Comparison of ENCODE assay signal across 8 cellular contexts in genomic region chr20:2006452-2007381, GRCh38. TPM values are rescaled to one million over a fixed set of nuclear protein-coding genes. Genes with fewer than 3 reads are reported as not detected.
DNase-seq lines count a peak whose midpoint lies in the region; ATAC-seq, FAIRE-seq and TF ChIP-seq lines count a peak whose summit lies in the region.

No MANE protein-coding gene starts in this region.

- H3K9me1 ChIP-seq in keratinocyte (ENCODE audit: control insufficient read depth, extremely low read depth, insufficient read depth, low read length) = no peaks in the 10 kb centered on the region

- FAIRE-seq in A549 (lab: Jason Lieb, UNC) (no peak), keratinocyte (lab: Jason Lieb, UNC) (no peak)

- POLR2A ChIA-PET in A549 (lab: Yijun Ruan, JAX) = interaction anchor here (0.8 kb wide), 1 partner anchor 96 kb away, joined by 3 read pairs; no protein-coding TSS in a partner anchor

- DNase-seq in A549 (ENCODE audit: low read depth in 1 of 2, low spot score in 1 of 2) = peak in 1 of 2 experiments; percentile 50
- peak; percentile 41 for DNase-seq in Daoy (ENCODE audit: low read depth)
- peak; percentile 27 for DNase-seq in NCI-H1694 treated with DMSO at 0.1 percent for 48 hours (lab: John Stamatoyannopoulos, UW)
- DNase-seq in activated naive CD4-positive, alpha-beta T cell treated with anti-CD3 and anti-CD28 coated beads, Interleukin-2, amount 10 ng/mL, durations not matched to agents 7 days and 5 days = peak; percentile 52
- DNase-seq in keratinocyte (ENCODE audit: low read depth, low spot score) = no peak
- peak; percentile 41 for DNase-seq in stimulated activated naive CD8-positive, alpha-beta T cell treated with anti-CD3 and anti-CD28 coated beads, Interleukin-15, Interleukin-2, amounts not matched to agents 100 U/mL and 50 U/mL, for 24 hours

- H3K4me3 ChIP-seq in A549 = no peak overlapping the region
- H3K4me3 ChIP-seq in keratinocyte (ENCODE audit: control insufficient read depth in 2 of 3, extremely low read depth in 1 of 3, insufficient read depth in 2 of 3, low read depth in 1 of 3, low read length in 3 of 3) = no peak overlapping the region

- no peak for TF ChIP-seq EP300 in A549 (IDR thresholded peaks at IDR 0.05)

- H2AFZ ChIP-seq in keratinocyte (ENCODE audit: control insufficient read depth, low read length) = no peak overlapping the region

- H3K4me1 ChIP-seq in A549 (no peaks in the 10 kb centered on the region), keratinocyte (ENCODE audit: control insufficient read depth, extremely low read depth, insufficient read depth, low read length) (no peaks in the 10 kb centered on the region)

- no peak overlapping the region for H3K27ac Mint-ChIP-seq in activated naive CD4-positive, alpha-beta T cell treated with anti-CD3 and anti-CD28 coated beads, Interleukin-2, amount 10 ng/mL, durations not matched to agents 7 days and 5 days

- dilution Hi-C loops in keratinocyte (cut with MboI; ENCODE audit: extremely low pct_ligation_motif_present, low sequenced_read_pairs) = no loop called here

- CTCF ChIA-PET in A549 (lab: Yijun Ruan, JAX) = interaction anchor here (0.7 to 6.9 kb wide), 56 partner anchors 9 to 451 kb away, joined by 3 to 100 read pairs (median 4); partner anchors contain the start of genes PDYN and STK35
- CTCF ChIA-PET in activated naive CD4-positive, alpha-beta T cell treated with anti-CD3 and anti-CD28 coated beads, Interleukin-2, amount 10 ng/mL, durations not matched to agents 7 days and 5 days (lab: Charles Lee) = interaction anchor here (0.6 to 5.3 kb wide), 22 partner anchors 14 to 445 kb away, joined by 3 to 72 read pairs (median 4); no protein-coding TSS in a partner anchor

- TF ChIP-seq RAD21 in A549 (conservative IDR thresholded peaks at IDR 0.05 in 1 of 2, IDR thresholded peaks at IDR 0.05 in 1 of 2) = peak; percentile 56 to 63

- H3K27me3 ChIP-seq in keratinocyte (ENCODE audit: control insufficient read depth, extremely low read depth, insufficient read depth, low read length) = peaks cover 18% of the 10 kb centered on the region

- H3K4me1 Mint-ChIP-seq in activated naive CD4-positive, alpha-beta T cell treated with anti-CD3 and anti-CD28 coated beads, Interleukin-2, amount 10 ng/mL, durations not matched to agents 7 days and 5 days = no peaks in the 10 kb centered on the region

- H3K27me3 Mint-ChIP-seq in activated naive CD4-positive, alpha-beta T cell treated with anti-CD3 and anti-CD28 coated beads, Interleukin-2, amount 10 ng/mL, durations not matched to agents 7 days and 5 days = peaks cover 17% of the 10 kb centered on the region

- no peak overlapping the region for H3K9ac ChIP-seq in keratinocyte (ENCODE audit: control insufficient read depth, extremely low read depth, insufficient read depth, low read length)

- no peaks in the 10 kb centered on the region for H4K20me1 ChIP-seq in keratinocyte (ENCODE audit: control insufficient read depth, extremely low read depth, insufficient read depth, low read length)

- ATAC-seq in A549 (peak; percentile 49 to 87; a peak in 4 of 6 replicates), HG03432 (IDR thresholded peaks at IDR 0.05; ENCODE audit: unreplicated experiment) (no peak), HG02571 (IDR thresholded peaks at IDR 0.05; ENCODE audit: unreplicated experiment) (no peak)
- no peak for ATAC-seq in stimulated activated naive CD8-positive, alpha-beta T cell treated with anti-CD3 and anti-CD28 coated beads, Interleukin-15, Interleukin-2, amounts not matched to agents 100 U/mL and 50 U/mL, for 24 hours

- no peaks in the 10 kb centered on the region for H3K36me3 Mint-ChIP-seq in activated naive CD4-positive, alpha-beta T cell treated with anti-CD3 and anti-CD28 coated beads, Interleukin-2, amount 10 ng/mL, durations not matched to agents 7 days and 5 days

- no peak for TF ChIP-seq POLR2A in A549 (IDR thresholded peaks at IDR 0.05; ENCODE audit: low read length)

- H3K27ac ChIP-seq in A549 (no peak overlapping the region), keratinocyte (ENCODE audit: control insufficient read depth, insufficient read depth, low read length) (no peak overlapping the region)

- no peaks in the 10 kb centered on the region for H3K9me3 Mint-ChIP-seq in activated naive CD4-positive, alpha-beta T cell treated with anti-CD3 and anti-CD28 coated beads, Interleukin-2, amount 10 ng/mL, durations not matched to agents 7 days and 5 days

- peak; percentile 84 for TF ChIP-seq CTCF in A549 (IDR thresholded peaks at IDR 0.05)
- TF ChIP-seq CTCF in keratinocyte (optimal IDR thresholded peaks at IDR 0.05 in 1 of 3, IDR thresholded peaks at IDR 0.05 in 1 of 3, conservative IDR thresholded peaks at IDR 0.05 in 1 of 3; ENCODE audit: extremely low read depth in 1 of 3, insufficient read depth in 2 of 3, low read length in 3 of 3) = peak; percentile 80 to 89 (median 81)

- H3K9me3 ChIP-seq in A549 (no peaks in the 10 kb centered on the region), keratinocyte (ENCODE audit: control insufficient read depth, low read depth, low read length) (no peaks in the 10 kb centered on the region)

- no peak overlapping the region for H3K4me3 Mint-ChIP-seq in activated naive CD4-positive, alpha-beta T cell treated with anti-CD3 and anti-CD28 coated beads, Interleukin-2, amount 10 ng/mL, durations not matched to agents 7 days and 5 days

- H3K4me2 ChIP-seq in A549 (no peak overlapping the region), keratinocyte (ENCODE audit: control insufficient read depth, extremely low read depth, insufficient read depth, low read depth, low read length) (no peak overlapping the region)

- 7% methylated on average over 20 of the region's 20 CpGs for WGBS in A549 (ENCODE audit: missing lambda C conversion rate)

- H3K79me2 ChIP-seq in keratinocyte (ENCODE audit: control insufficient read depth, insufficient read depth, low read length) = no peaks in the 10 kb centered on the region

- no peaks in the 10 kb centered on the region for H3K36me3 ChIP-seq in keratinocyte (ENCODE audit: control insufficient read depth in 2 of 2, extremely low read depth in 1 of 2, insufficient read depth in 2 of 2, low read length in 2 of 2)

TF ChIP-seq in A549, 52 proteins besides CTCF, POLR2A, EP300 and RAD21:
- TF ChIP-seq MAX (IDR thresholded peaks at IDR 0.05) = 0 out of 2 replicates have a peak, but pooled peaks have one; percentile 20
- TF ChIP-seq KDM1A (IDR thresholded peaks at IDR 0.05; ENCODE audit: low read depth) = no peak
- peak; percentile 73 for TF ChIP-seq SMC3 (IDR thresholded peaks at IDR 0.05)

RNA-seq across cellular contexts. Expression of gene PDYN, which starts 12.9 kb away (rescaled TPM):
- not detected in 2 replicates for polyA plus RNA-seq in A549 (2011; rRNA removed)
- not detected in 2 replicates for polyA plus RNA-seq in A549 (2012; cell fraction: cytosol; rRNA removed)
- not detected in 2 replicates for polyA plus RNA-seq in A549 (2012; cell fraction: nucleus; rRNA removed)
- 0.04 TPM in 1 of 3 replicates, not detected in the others for polyA plus RNA-seq in A549 (2017; fragmentation: RNase III; extraction: RNeasy Plus Mini Kit Qiagen cat#74134 plus additional on column Dnase treatment)
- not detected in 2 replicates for polyA minus RNA-seq in A549 (2011; rRNA and poly(A)+ RNA removed)
- not detected in 2 replicates for total RNA-seq in Daoy (2014; rRNA removed; shearing (Covaris generic))
- 0.03 TPM in 1 of 3 replicates, not detected in the others for polyA plus RNA-seq in keratinocyte
- not detected for polyA plus RNA-seq in keratinocyte (2011; ENCODE audit: low read depth)
- not detected in 2 replicates for polyA plus RNA-seq in keratinocyte (2011; cell fraction: cytosol; rRNA removed)
- polyA plus RNA-seq in keratinocyte (2011; cell fraction: nucleus; rRNA removed) = 0.07 TPM in 1 of 2 replicates, not detected in the other
- not detected in 2 replicates for polyA plus RNA-seq in keratinocyte (2012; ENCODE audit: low replicate concordance)
- polyA minus RNA-seq in keratinocyte = not detected in 3 replicates
- polyA minus RNA-seq in keratinocyte (2011; cell fraction: cytosol; rRNA and poly(A)+ RNA removed) = not detected
- not detected in 2 replicates for polyA minus RNA-seq in keratinocyte (2011; cell fraction: nucleus; rRNA and poly(A)+ RNA removed)

Comparison
In these comparisons a context has a peak if more than half of its experiments do, and no peak if none do; other contexts are left out.
1. ATAC-seq: peak in A549 (2 of 2); none in stimulated activated naive CD8-positive, alpha-beta T cell treated with anti-CD3 and anti-CD28 coated beads, Interleukin-15, Interleukin-2, amounts not matched to agents 100 U/mL and 50 U/mL, for 24 hours (single experiment), HG03432 (single experiment) and HG02571 (single experiment).